ENCODE assay signal across 8 cellular contexts in the genomic region with DNA sequence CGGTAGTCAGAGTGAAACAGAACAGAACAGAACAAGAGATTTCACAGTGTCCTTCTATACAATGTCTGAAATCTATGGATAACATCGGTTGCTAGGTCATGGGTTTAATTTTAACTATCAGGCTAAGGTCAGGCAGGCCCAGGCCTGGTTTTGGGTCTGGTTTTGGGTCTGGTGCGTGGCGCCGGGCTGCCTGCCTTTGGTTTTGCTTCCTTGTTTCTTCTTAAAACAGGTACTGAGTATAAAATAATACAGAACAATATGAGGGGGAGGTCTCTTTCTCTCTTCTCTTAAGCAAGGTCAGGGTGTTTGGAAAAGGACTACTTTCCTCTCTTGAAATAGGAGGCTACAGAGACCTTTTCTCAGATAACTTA. TPM values are rescaled to one million over a fixed set of nuclear protein-coding genes. Genes with fewer than 3 reads are reported as not detected.
DNase-seq lines count a peak whose midpoint lies in the region; ATAC-seq, FAIRE-seq and TF ChIP-seq lines count a peak whose summit lies in the region.

No MANE protein-coding gene starts in this region.

- peak overlapping the region in 1 of 4 donors; percentile 79 for H3K4me3 ChIP-seq in adrenal gland
- no peak overlapping the region for H3K4me3 ChIP-seq in lung
- H3K4me3 ChIP-seq in upper lobe of right lung = peak overlapping the region; percentile 100

- peaks cover 64% of the 10 kb centered on the region for H3K4me1 Mint-ChIP-seq in activated naive CD4-positive, alpha-beta T cell treated with anti-CD3 and anti-CD28 coated beads, Interleukin-2, amount 10 ng/mL, durations not matched to agents 7 days and 5 days

- H3K27ac Mint-ChIP-seq in activated naive CD4-positive, alpha-beta T cell treated with anti-CD3 and anti-CD28 coated beads, Interleukin-2, amount 10 ng/mL, durations not matched to agents 7 days and 5 days = peak overlapping the region; percentile 95

- no peak for FAIRE-seq in H54 (lab: Jason Lieb, UNC)

- CTCF ChIA-PET in activated naive CD4-positive, alpha-beta T cell treated with anti-CD3 and anti-CD28 coated beads, Interleukin-2, amount 10 ng/mL, durations not matched to agents 7 days and 5 days (lab: Charles Lee) = interaction anchor here (1.3 to 1.6 kb wide), 3 partner anchors 8 to 16 kb away, joined by 3 to 8 read pairs (median 4); partner anchors contain the start of gene ISG20

- peaks cover 4% of the 10 kb centered on the region for H3K27me3 Mint-ChIP-seq in activated naive CD4-positive, alpha-beta T cell treated with anti-CD3 and anti-CD28 coated beads, Interleukin-2, amount 10 ng/mL, durations not matched to agents 7 days and 5 days

- no peak for TF ChIP-seq POLR2A in adrenal gland (IDR thresholded peaks at IDR 0.05)
- TF ChIP-seq POLR2A in H54 (IDR thresholded peaks at IDR 0.05; ENCODE audit: low read depth, low read length) = no peak

- H3K27ac ChIP-seq in adrenal gland = peak overlapping the region; percentile 64 to 93 (median 84)
- H3K27ac ChIP-seq in lung (ENCODE audit: low read depth in 1 of 2, low read length in 1 of 2) = peak overlapping the region; percentile 21 to 77
- peak overlapping the region; percentile 98 for H3K27ac ChIP-seq in upper lobe of right lung

- no peaks in the 10 kb centered on the region for H3K27me3 ChIP-seq in adrenal gland
- H3K27me3 ChIP-seq in lung (ENCODE audit: control insufficient read depth, insufficient read depth) = no peaks in the 10 kb centered on the region
- H3K27me3 ChIP-seq in upper lobe of right lung = no peaks in the 10 kb centered on the region

- no peaks in the 10 kb centered on the region for H3K9me3 ChIP-seq in adrenal gland (replicated peaks in 1 of 3)
- H3K9me3 ChIP-seq in lung (ENCODE audit: control insufficient read depth in 2 of 2, insufficient read depth in 1 of 2, low read length in 1 of 2) = no peaks in the 10 kb centered on the region
- no peaks in the 10 kb centered on the region for H3K9me3 ChIP-seq in upper lobe of right lung

- H3K9me3 Mint-ChIP-seq in activated naive CD4-positive, alpha-beta T cell treated with anti-CD3 and anti-CD28 coated beads, Interleukin-2, amount 10 ng/mL, durations not matched to agents 7 days and 5 days = no peaks in the 10 kb centered on the region

- ATAC-seq in lung (ENCODE audit: insufficient read depth, low FRiP score) (no peak), upper lobe of right lung (no peak)

- H3K36me3 ChIP-seq in adrenal gland (replicated peaks in 1 of 2) = peaks cover 0 to 9% of the 10 kb centered on the region in 2 donors
- H3K36me3 ChIP-seq in lung (ENCODE audit: control insufficient read depth in 2 of 2, insufficient read depth in 2 of 2, low read length in 2 of 2) = peaks cover 0 to 13% of the 10 kb centered on the region in 2 donors
- peaks cover 20% of the 10 kb centered on the region for H3K36me3 ChIP-seq in upper lobe of right lung

- peak overlapping the region; percentile 91 for H3K4me3 Mint-ChIP-seq in activated naive CD4-positive, alpha-beta T cell treated with anti-CD3 and anti-CD28 coated beads, Interleukin-2, amount 10 ng/mL, durations not matched to agents 7 days and 5 days

- H3K36me3 Mint-ChIP-seq in activated naive CD4-positive, alpha-beta T cell treated with anti-CD3 and anti-CD28 coated beads, Interleukin-2, amount 10 ng/mL, durations not matched to agents 7 days and 5 days = peaks cover 32% of the 10 kb centered on the region

- intact Hi-C loops in adrenal gland (cut with DNase I) (no loop called here), upper lobe of right lung (cut with DNase I) (no loop called here)

- H3K4me1 ChIP-seq in adrenal gland (replicated peaks in 1 of 2) (peaks cover 12 to 39% of the 10 kb centered on the region in 2 donors), lung (ENCODE audit: control insufficient read depth in 2 of 2, insufficient read depth in 2 of 2, low read length in 2 of 2) (peaks cover 6 to 11% of the 10 kb centered on the region in 2 donors), upper lobe of right lung (peaks cover 54% of the 10 kb centered on the region)

- WGBS in adrenal gland, 4 donors = 37 to 61% (median 44%) methylated on average over 5 of the region's 5 CpGs
- WGBS in lung, 2 donors = 60 to 66% methylated on average over 5 of the region's 5 CpGs

- TF ChIP-seq CTCF in adrenal gland (IDR thresholded peaks at IDR 0.05) = no peak
- TF ChIP-seq CTCF in lung (IDR thresholded peaks at IDR 0.05; ENCODE audit: control extremely low read depth, extremely low read depth) = no peak
- no peak for TF ChIP-seq CTCF in upper lobe of right lung (IDR thresholded peaks at IDR 0.05)

- DNase-seq in activated naive CD4-positive, alpha-beta T cell treated with anti-CD3 and anti-CD28 coated beads, Interleukin-2, amount 10 ng/mL, durations not matched to agents 7 days and 5 days = no peak
- no peak for DNase-seq in activated naive CD4-positive, alpha-beta T cell treated with anti-CD3 and anti-CD28 coated beads, Interleukin-2, amount 50 U/mL, for 16 hours
- DNase-seq in adrenal gland = no peak
- no peak for DNase-seq in lung (ENCODE audit: low spot score)
- DNase-seq in upper lobe of right lung = no peak
- no peak for DNase-seq in NOMO-1 (lab: John Stamatoyannopoulos, UW; ENCODE audit: unreplicated experiment in 2 of 2)
- no peak for DNase-seq in H54 (ENCODE audit: insufficient read length, low spot score)
- no peak for DNase-seq in SIG-M5 treated with dmso at 0.1 percent for 504 hours (lab: John Stamatoyannopoulos, UW; ENCODE audit: unreplicated experiment)

RNA-seq across cellular contexts. Expression of gene AEN, which starts 1.4 kb away (rescaled TPM):
- total RNA-seq in adrenal gland (10 to 100 TPM in 7 of 8 donors, 1 to 10 TPM in 1; 8.5 to 29.3 (median 14.2) TPM), lung (10 to 100 TPM in 1 of 2 donors, 1 to 10 TPM in 1; 4.2 to 15.4 TPM), upper lobe of right lung (34.6 TPM)
- polyA plus RNA-seq in adrenal gland (10 to 100 TPM in 1 of 3 donors, 1 to 10 TPM in 2; 4.9 to 11.3 (median 6.8) TPM), lung (10 to 100 TPM; 11.4 to 15.4 TPM)

RNA-seq across cellular contexts. Expression of gene ISG20, which starts 16.2 kb away (rescaled TPM):
- 10 to 100 TPM in 1 of 8 donors, 1 to 10 TPM in 7; 1.6 to 10.5 (median 7.6) TPM for total RNA-seq in adrenal gland
- polyA plus RNA-seq in adrenal gland = 10 to 100 TPM in 2 of 3 donors, 1 to 10 TPM in 1; 4.4 to 11.7 (median 10.2) TPM
- 10 to 100 TPM; 18.5 to 35.6 TPM for total RNA-seq in lung
- polyA plus RNA-seq in lung = 10 to 100 TPM; 57.7 to 61.6 TPM
- 34.9 TPM for total RNA-seq in upper lobe of right lung
